13 cellular contexts compared by ENCODE assay signal in genomic region chr19:48817585-48818124, GRCh38. TPM values are rescaled to one million over a fixed set of nuclear protein-coding genes. Genes with fewer than 3 reads are reported as not detected.
DNase-seq lines count a peak whose midpoint lies in the region; ATAC-seq and TF ChIP-seq lines count a peak whose summit lies in the region.
"Had no signal": no experiment of that assay in that cellular context is flagged by ENCODE, and none has a peak within 500 bp of the region (broad histone marks: within the 10 kb centered on the region; RNA-seq: fewer than 3 reads in every experiment).

No MANE protein-coding gene starts in this region.

- DNase-seq in HEK293T (ENCODE audit: extremely low spot score) (no peak), right lobe of liver (no peak), stomach (no peak), superior temporal gyrus (ENCODE audit: extremely low spot score) (no peak), NCI-H2171 treated with DMSO at 0.1 percent for 48 hours (lab: John Stamatoyannopoulos, UW) (no peak), HuH-7 (ENCODE audit: low spot score) (no peak)
- DNase-seq: CD8-positive, alpha-beta memory T cell; EL; KG1; PC-3 had no signal

- TF ChIP-seq EP300 in stomach (IDR thresholded peaks at IDR 0.05) = no peak

- H3K4me1 ChIP-seq in right lobe of liver (peaks cover 0 to 53% (median 9%) of the 10 kb centered on the region in 4 donors), stomach (peaks cover 31 to 63% (median 45%) of the 10 kb centered on the region in 4 donors)

- WGBS in right lobe of liver (ENCODE audit: insufficient coverage, low coverage, low lambda C conversion rate, missing lambda C conversion rate) = 51% methylated on average over 3 of the region's 5 CpGs
- WGBS in stomach, 5 donors = 64 to 90% (median 81%) methylated on average over 5 of the region's 5 CpGs

- TF ChIP-seq CTCF in VCaP (conservative IDR thresholded peaks at IDR 0.05) (no peak), right lobe of liver (IDR thresholded peaks at IDR 0.05) (no peak), stomach (IDR thresholded peaks at IDR 0.05) (no peak)

- CTCF ChIA-PET in HEK293T (lab: Yijun Ruan, JAX) = no interaction called here

- POLR2A ChIA-PET in HEK293T (lab: Yijun Ruan, JAX) = interaction anchor here (0.8 kb wide), 1 partner anchor 82 kb away, joined by 3 read pairs; the partner anchor contains the start of gene NUCB1

- H3K27me3 ChIP-seq in right lobe of liver (no peaks in the 10 kb centered on the region), stomach (no peaks in the 10 kb centered on the region)

- H3K27ac ChIP-seq in VCaP (peak overlapping the region; percentile 92), right lobe of liver (peak overlapping the region in 2 of 3 donors; percentile 70 to 80), stomach (peak overlapping the region; percentile 83 to 95 (median 86))
- H3K27ac ChIP-seq: HL-60, SK-N-MC had no signal

- no peak for ATAC-seq in right lobe of liver
- ATAC-seq: PC-3 had no signal

- H3K4me3 ChIP-seq in right lobe of liver (no peak overlapping the region), stomach (no peak overlapping the region)
- H3K4me3 ChIP-seq: SK-N-MC had no signal

- intact Hi-C loops in right lobe of liver (cut with DNase I) = no loop called here
- intact Hi-C loops in stomach (cut with DNase I; ENCODE audit: low total_unique reads) = no loop called here

- TF ChIP-seq POLR2A in right lobe of liver (IDR thresholded peaks at IDR 0.05) (no peak), stomach (IDR thresholded peaks at IDR 0.05) (no peak)

- H3K36me3 ChIP-seq in right lobe of liver (no peaks in the 10 kb centered on the region), stomach (no peaks in the 10 kb centered on the region)

- H3K9me3 ChIP-seq in right lobe of liver = no peaks in the 10 kb centered on the region
- H3K9me3 ChIP-seq in stomach = no peaks in the 10 kb centered on the region

TF ChIP-seq in HEK293T, 16 proteins besides CTCF, POLR2A, EP300 and RAD21:
- TF ChIP-seq PKNOX1 (IDR thresholded peaks at IDR 0.05) (peak; percentile 63), ELF4 (IDR thresholded peaks at IDR 0.05) (no peak)

RNA-seq across cellular contexts. Expression of gene BCAT2, which starts 6.8 kb away (rescaled TPM):
- total RNA-seq in right lobe of liver = 10 to 100 TPM in 4 of 6 experiments, 1 to 10 TPM in 2; 8.9 to 48.3 (median 12.5) TPM
- total RNA-seq in stomach = 100 to 1,000 TPM in 1 of 5 donors, 10 to 100 TPM in 4; 22.0 to 320 (median 23.9) TPM
- 10 to 100 TPM; 65.8 to 74.5 (median 68.5) TPM for polyA plus RNA-seq in stomach

RNA-seq across cellular contexts. Expression of gene HSD17B14, which starts 18.6 kb away (rescaled TPM):
- total RNA-seq in right lobe of liver (10 to 100 TPM in 4 of 6 experiments, 1 to 10 TPM in 2; 3.5 to 78.0 (median 15.7) TPM), stomach (10 to 100 TPM in 2 of 5 donors, 1 to 10 TPM in 2, not detected in 1; 2.8 to 41.4 (median 17.3) TPM)
- 1 to 10 TPM; 5.4 to 9.8 (median 9.4) TPM for polyA plus RNA-seq in stomach

RNA-seq across cellular contexts. Expression of gene PLEKHA4, which starts 50.8 kb away (rescaled TPM):
- total RNA-seq in right lobe of liver (10 to 100 TPM in 4 of 6 experiments, 1 to 10 TPM in 2; 5.7 to 25.6 (median 12.0) TPM), stomach (10 to 100 TPM in 2 of 5 donors, 1 to 10 TPM in 3; 1.7 to 35.6 (median 4.8) TPM)
- 10 to 100 TPM; 30.1 to 85.0 (median 75.3) TPM for polyA plus RNA-seq in stomach

RNA-seq across cellular contexts. Expression of gene PPP1R15A, which starts 54.6 kb away (rescaled TPM):
- 10 to 100 TPM in 4 of 6 experiments, 1 to 10 TPM in 2; 4.5 to 25.6 (median 12.2) TPM for total RNA-seq in right lobe of liver
- total RNA-seq in stomach = 100 to 1,000 TPM in 1 of 5 donors, 10 to 100 TPM in 4; 14.6 to 107 (median 35.1) TPM
- polyA plus RNA-seq in stomach = 10 to 100 TPM; 34.6 to 59.8 (median 37.1) TPM
